In the genomic region with DNA sequence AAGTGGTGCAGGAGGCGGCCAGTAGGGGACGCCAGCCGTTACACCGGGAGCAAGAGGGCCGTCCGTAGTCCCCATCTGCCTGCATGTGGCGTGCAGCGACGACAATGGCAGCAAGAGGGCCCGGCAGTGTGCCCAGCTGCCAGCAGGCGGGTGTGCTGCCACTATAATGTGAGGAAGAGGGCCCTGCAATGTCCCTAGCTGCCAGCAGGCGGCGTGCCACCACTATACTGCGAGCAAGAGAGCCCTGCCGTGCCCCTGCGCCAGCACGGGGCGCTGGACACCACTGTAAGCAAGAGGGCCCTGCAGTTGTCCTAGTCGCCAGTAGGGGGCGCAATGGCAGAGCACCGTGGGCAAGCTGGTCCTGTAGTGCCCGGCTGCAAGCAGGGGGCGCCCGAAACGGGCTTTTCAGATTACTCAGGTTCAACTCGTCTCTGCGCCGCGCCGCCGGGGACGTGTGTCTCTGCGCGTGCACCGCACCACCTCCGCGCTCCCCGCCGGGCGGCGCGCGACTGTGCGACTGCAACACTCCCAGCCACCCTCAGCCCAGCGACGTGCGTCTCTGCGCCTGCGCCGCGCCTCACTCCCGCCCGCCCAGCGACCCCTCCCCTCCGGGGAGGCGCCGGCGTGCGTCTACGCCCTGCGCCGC, we compare ENCODE assay signal across 8 cellular contexts. TPM values are rescaled to one million over a fixed set of nuclear protein-coding genes. Genes with fewer than 3 reads are reported as not detected.
DNase-seq lines count a peak whose midpoint lies in the region; ATAC-seq and TF ChIP-seq lines count a peak whose summit lies in the region.
"Not testable (repeated sequence)": the region's sequence is repeated elsewhere in the genome, so short reads cannot be mapped to it uniquely, and the experiment has no call there.

No MANE protein-coding gene starts in this region.

- TF ChIP-seq CTCF in GM06990 (IDR thresholded peaks at IDR 0.05; ENCODE audit: insufficient read depth, low read length, poor library complexity, severe bottlenecking) (peak; percentile 34), LNCAP (IDR thresholded peaks at IDR 0.05) (peak; percentile 65), body of pancreas (IDR thresholded peaks at IDR 0.05) (peak in 5 of 7 experiments; percentile 9 to 26 (median 15)), glutamatergic neuron (IDR thresholded peaks at IDR 0.05; ENCODE audit: partially characterized antibody, unreplicated experiment) (peak; percentile 52), left lung (IDR thresholded peaks at IDR 0.05) (peak; percentile 14 to 27), upper lobe of right lung (IDR thresholded peaks at IDR 0.05) (peak; percentile 28)
- TF ChIP-seq CTCF in ovary (IDR thresholded peaks at IDR 0.05) = not testable (repeated sequence)

- H3K27ac Mint-ChIP-seq in activated CD4-positive, alpha-beta T cell treated with anti-CD3 and anti-CD28 coated beads, Interleukin-2, amount 10 ng/mL, durations not matched to agents 24 days and 14 days; glutamatergic neuron (ENCODE audit: unreplicated experiment): not testable (repeated sequence)

- not testable (repeated sequence) for TF ChIP-seq POLR2A in body of pancreas (IDR thresholded peaks at IDR 0.05); ovary (IDR thresholded peaks at IDR 0.05)

- H3K27me3 Mint-ChIP-seq in activated CD4-positive, alpha-beta T cell treated with anti-CD3 and anti-CD28 coated beads, Interleukin-2, amount 10 ng/mL, durations not matched to agents 24 days and 14 days; glutamatergic neuron (ENCODE audit: unreplicated experiment): not testable (repeated sequence)

- H3K9me3 Mint-ChIP-seq in activated CD4-positive, alpha-beta T cell treated with anti-CD3 and anti-CD28 coated beads, Interleukin-2, amount 10 ng/mL, durations not matched to agents 24 days and 14 days; glutamatergic neuron (ENCODE audit: unreplicated experiment): not testable (repeated sequence)

- not testable (repeated sequence) for H3K27ac ChIP-seq in body of pancreas, left lung, ovary, upper lobe of right lung

- intact Hi-C loops in activated CD4-positive, alpha-beta T cell treated with anti-CD3 and anti-CD28 coated beads, Interleukin-2, amount 10 ng/mL, durations not matched to agents 24 days and 14 days (cut with micrococcal nuclease); body of pancreas (cut with DNase I); left lung (cut with DNase I); ovary (cut with DNase I); upper lobe of right lung (cut with DNase I): not testable (repeated sequence)

- H3K4me3 ChIP-seq in GM06990 (replicated peaks; ENCODE audit: low read depth, low read length); body of pancreas; left lung; ovary; upper lobe of right lung: not testable (repeated sequence)

- WGBS in body of pancreas, 2 donors = 48 to 60% methylated on average over 8 to 33 of the region's 62 CpGs
- WGBS in ovary, 3 donors = 70 to 78% (median 78%) methylated on average over 59 to 62 of the region's 62 CpGs

- not testable (repeated sequence) for H3K4me1 ChIP-seq in body of pancreas; left lung; ovary (ENCODE audit: insufficient read depth); upper lobe of right lung

- not testable (repeated sequence) for DNase-seq in GM06990 (ENCODE audit: extremely low read depth, insufficient read length); glutamatergic neuron
- peak; percentile 57 for DNase-seq in activated CD4-positive, alpha-beta T cell treated with anti-CD3 and anti-CD28 coated beads, Interleukin-2, amount 10 ng/mL, durations not matched to agents 24 days and 14 days
- DNase-seq in body of pancreas (peak in 1 of 4 donors; percentile 18), left lung (peak in 1 of 2 donors; percentile 70), ovary (peak; percentile 10 to 50 (median 21)), upper lobe of right lung (peak; percentile 62)

- not testable (repeated sequence) for H3K9me3 ChIP-seq in body of pancreas, left lung, ovary, upper lobe of right lung

- not testable (repeated sequence) for H3K36me3 ChIP-seq in GM06990 (ENCODE audit: control insufficient read depth, insufficient read depth, low read length); body of pancreas (replicated peaks in 1 of 2; ENCODE audit: insufficient read depth in 1 of 2, low read depth in 2 of 2); left lung; ovary; upper lobe of right lung

- H3K4me3 Mint-ChIP-seq in activated CD4-positive, alpha-beta T cell treated with anti-CD3 and anti-CD28 coated beads, Interleukin-2, amount 10 ng/mL, durations not matched to agents 24 days and 14 days; glutamatergic neuron (ENCODE audit: unreplicated experiment): not testable (repeated sequence)

- H3K27me3 ChIP-seq in GM06990 (replicated peaks; ENCODE audit: control insufficient read depth, insufficient read depth, low read length); body of pancreas; left lung; ovary; upper lobe of right lung: not testable (repeated sequence)

- not testable (repeated sequence) for ATAC-seq in body of pancreas, left lung, upper lobe of right lung

- TF ChIP-seq EP300 in ovary (IDR thresholded peaks at IDR 0.05) = not testable (repeated sequence)

- H3K36me3 Mint-ChIP-seq in activated CD4-positive, alpha-beta T cell treated with anti-CD3 and anti-CD28 coated beads, Interleukin-2, amount 10 ng/mL, durations not matched to agents 24 days and 14 days (ENCODE audit: low read depth); glutamatergic neuron (ENCODE audit: unreplicated experiment): not testable (repeated sequence)

- not testable (repeated sequence) for H3K4me1 Mint-ChIP-seq in activated CD4-positive, alpha-beta T cell treated with anti-CD3 and anti-CD28 coated beads, Interleukin-2, amount 10 ng/mL, durations not matched to agents 24 days and 14 days; glutamatergic neuron (ENCODE audit: low read depth, unreplicated experiment)

RNA-seq across cellular contexts. Expression of a gene that starts 33.2 kb away (rescaled TPM):
- total RNA-seq in activated CD4-positive, alpha-beta T cell treated with anti-CD3 and anti-CD28 coated beads, Interleukin-2, amount 10 ng/mL, durations not matched to agents 24 days and 14 days = 21.6 and 23.7 TPM in 2 replicates
- total RNA-seq in body of pancreas (10 to 100 TPM; 31.4 to 59.3 TPM), glutamatergic neuron (ENCODE audit: unreplicated experiment) (27.3 TPM), left lung (10 to 100 TPM; 29.6 to 33.7 TPM), ovary (10 to 100 TPM; 26.2 to 48.0 (median 30.6) TPM), upper lobe of right lung (44.3 TPM)
- polyA plus RNA-seq in ovary = 10 to 100 TPM; 10.8 to 32.5 TPM

RNA-seq across cellular contexts. Expression of a gene that starts 48.0 kb away (rescaled TPM):
- 161 and 175 TPM in 2 replicates for total RNA-seq in activated CD4-positive, alpha-beta T cell treated with anti-CD3 and anti-CD28 coated beads, Interleukin-2, amount 10 ng/mL, durations not matched to agents 24 days and 14 days
- total RNA-seq in body of pancreas (10 to 100 TPM; 10.5 to 11.7 TPM), glutamatergic neuron (ENCODE audit: unreplicated experiment) (118 TPM), left lung (10 to 100 TPM; 54.9 to 83.4 TPM), ovary (10 to 100 TPM; 13.8 to 75.0 (median 62.6) TPM), upper lobe of right lung (53.8 TPM)
- 100 to 1,000 TPM in 1 of 2 donors, 10 to 100 TPM in 1; 43.8 to 110 TPM for polyA plus RNA-seq in ovary

RNA-seq across cellular contexts. Expression of a gene that starts 51.5 kb away (rescaled TPM):
- 108 and 114 TPM in 2 replicates for total RNA-seq in activated CD4-positive, alpha-beta T cell treated with anti-CD3 and anti-CD28 coated beads, Interleukin-2, amount 10 ng/mL, durations not matched to agents 24 days and 14 days
- total RNA-seq in body of pancreas (10 to 100 TPM; 22.7 to 66.4 TPM), glutamatergic neuron (ENCODE audit: unreplicated experiment) (108 TPM), left lung (100 to 1,000 TPM; 107 to 120 TPM), ovary (100 to 1,000 TPM in 2 of 7 donors, 10 to 100 TPM in 5; 54.2 to 105 (median 96.1) TPM), upper lobe of right lung (96.5 TPM)
- polyA plus RNA-seq in ovary = 100 to 1,000 TPM; 137 to 143 TPM
